Comparison of ENCODE assay signal across 14 cellular contexts in the genomic region with DNA sequence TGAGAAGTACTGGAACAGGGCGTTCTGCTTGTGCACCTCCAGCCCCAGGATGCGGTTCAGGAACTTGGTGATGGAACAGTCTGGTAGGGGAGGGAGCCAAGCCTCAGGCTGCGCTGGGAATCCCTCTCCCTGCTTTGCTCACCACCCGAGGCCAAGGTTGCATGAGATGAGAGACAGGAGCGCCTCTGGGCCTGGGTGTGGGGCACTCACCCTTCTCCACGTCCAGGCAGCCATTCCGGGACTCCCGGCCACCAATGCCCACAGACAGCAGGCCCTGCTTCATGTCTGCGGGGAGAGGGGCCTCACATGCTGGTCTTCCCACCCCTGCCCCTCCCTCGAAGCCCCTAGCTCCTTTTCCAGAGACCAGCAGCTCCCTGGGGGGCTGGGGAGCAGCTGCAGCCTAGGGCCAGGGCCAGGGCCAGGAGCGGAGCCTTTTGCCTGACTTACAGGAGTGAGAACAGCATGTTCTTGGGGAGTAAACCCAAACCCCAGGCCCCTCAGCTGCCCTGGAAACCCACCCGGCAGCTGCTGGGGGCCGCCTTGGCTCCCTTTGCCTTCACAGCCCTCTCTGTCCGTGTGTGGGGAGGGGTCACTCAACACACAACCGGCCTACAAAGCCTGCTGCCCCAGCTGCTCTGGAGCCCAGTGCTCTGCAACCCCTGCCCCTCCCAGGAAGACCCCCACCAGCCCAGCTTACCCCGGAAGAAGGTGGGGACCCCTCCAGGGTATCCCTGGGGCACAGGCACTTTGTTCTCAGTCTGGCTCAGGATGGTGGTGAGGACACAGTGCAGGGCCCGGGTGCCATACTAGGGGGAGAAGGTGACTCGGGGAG. TPM values are rescaled to one million over a fixed set of nuclear protein-coding genes. Genes with fewer than 3 reads are reported as not detected.
DNase-seq lines count a peak whose midpoint lies in the region; ATAC-seq and TF ChIP-seq lines count a peak whose summit lies in the region.
"Had no signal": no experiment of that assay in that cellular context is flagged by ENCODE, and none has a peak within 500 bp of the region (broad histone marks: within the 10 kb centered on the region; RNA-seq: fewer than 3 reads in every experiment).

No MANE protein-coding gene starts in this region.

- no peaks in the 10 kb centered on the region for H3K9me3 Mint-ChIP-seq in stimulated activated effector memory CD8-positive, alpha-beta T cell treated with anti-CD3 and anti-CD28 coated beads, Interleukin-12 subunit alpha, Interleukin-12 subunit beta, amount 100 ng/mL, for 72 hours
- no peaks in the 10 kb centered on the region for H3K9me3 Mint-ChIP-seq in CD8-positive, alpha-beta T cell
- H3K9me3 Mint-ChIP-seq: T-helper 1 cell treated with Interleukin-12 subunit alpha and Interleukin-12 subunit beta and Interleukin-4 antibody, amounts not matched to agents 30 μg/mL and 1 μg/mL, for 36 hours had no signal

- H3K4me1 Mint-ChIP-seq in stimulated activated effector memory CD8-positive, alpha-beta T cell treated with anti-CD3 and anti-CD28 coated beads, Interleukin-12 subunit alpha, Interleukin-12 subunit beta, amount 100 ng/mL, for 72 hours = no peaks in the 10 kb centered on the region
- H3K4me1 Mint-ChIP-seq in CD8-positive, alpha-beta T cell (ENCODE audit: low read depth) = peaks cover 5% of the 10 kb centered on the region

- H3K4me1 ChIP-seq in Panc1 (ENCODE audit: control insufficient read depth, insufficient read depth, low read length) = peaks cover 43% of the 10 kb centered on the region
- H3K4me1 ChIP-seq in CD8-positive, alpha-beta T cell (ENCODE audit: insufficient read depth, low read length) = peaks cover 14% of the 10 kb centered on the region

- peaks cover 92% of the 10 kb centered on the region for H3K36me3 Mint-ChIP-seq in stimulated activated effector memory CD8-positive, alpha-beta T cell treated with anti-CD3 and anti-CD28 coated beads, Interleukin-12 subunit alpha, Interleukin-12 subunit beta, amount 100 ng/mL, for 72 hours
- H3K36me3 Mint-ChIP-seq in CD8-positive, alpha-beta T cell = peaks cover 19% of the 10 kb centered on the region

- H3K36me3 ChIP-seq in Panc1 (ENCODE audit: control insufficient read depth, insufficient read depth, low read length) = no peaks in the 10 kb centered on the region
- H3K36me3 ChIP-seq in CD8-positive, alpha-beta T cell (ENCODE audit: insufficient read depth, low read length) = peaks cover 17% of the 10 kb centered on the region

- CTCF ChIA-PET in Panc1 (lab: Charles Lee) = no interaction called here
- CTCF ChIA-PET in CD8-positive, alpha-beta T cell (lab: Charles Lee) = interaction anchor here (2.4 to 3.4 kb wide), 3 partner anchors 9 to 92 kb away, joined by 15 to 62 read pairs (median 17); no protein-coding TSS in a partner anchor

- POLR2A ChIA-PET in Panc1 (lab: Charles Lee) = no interaction called here
- POLR2A ChIA-PET in CD8-positive, alpha-beta T cell (lab: Charles Lee) = interaction anchor here (2.9 kb wide), 1 partner anchor 81 kb away, joined by 7 read pairs; no protein-coding TSS in a partner anchor

- H3K27me3 ChIP-seq in Panc1 (ENCODE audit: control insufficient read depth, insufficient read depth, low read length) = no peaks in the 10 kb centered on the region
- H3K27me3 ChIP-seq in CD8-positive, alpha-beta T cell (ENCODE audit: insufficient read depth, low read length) = no peaks in the 10 kb centered on the region
- H3K27me3 ChIP-seq: hepatocyte had no signal

- no peak overlapping the region for H3K4me3 Mint-ChIP-seq in stimulated activated effector memory CD8-positive, alpha-beta T cell treated with anti-CD3 and anti-CD28 coated beads, Interleukin-12 subunit alpha, Interleukin-12 subunit beta, amount 100 ng/mL, for 72 hours
- no peak overlapping the region for H3K4me3 Mint-ChIP-seq in CD8-positive, alpha-beta T cell
- H3K4me3 Mint-ChIP-seq: T-helper 1 cell treated with Interleukin-12 subunit alpha and Interleukin-12 subunit beta and Interleukin-4 antibody, amounts not matched to agents 30 μg/mL and 1 μg/mL, for 36 hours had no signal

- H3K9me3 ChIP-seq in Panc1 (ENCODE audit: control insufficient read depth, insufficient read depth, low read depth, low read length) = no peaks in the 10 kb centered on the region
- no peaks in the 10 kb centered on the region for H3K9me3 ChIP-seq in CD8-positive, alpha-beta T cell (ENCODE audit: low read length)

- peak overlapping the region; percentile 43 for H3K27ac Mint-ChIP-seq in stimulated activated effector memory CD8-positive, alpha-beta T cell treated with anti-CD3 and anti-CD28 coated beads, Interleukin-12 subunit alpha, Interleukin-12 subunit beta, amount 100 ng/mL, for 72 hours
- H3K27ac Mint-ChIP-seq in CD8-positive, alpha-beta T cell = no peak overlapping the region
- H3K27ac Mint-ChIP-seq: T-helper 1 cell treated with Interleukin-12 subunit alpha and Interleukin-12 subunit beta and Interleukin-4 antibody, amounts not matched to agents 30 μg/mL and 1 μg/mL, for 36 hours had no signal

- H3K4me3 ChIP-seq in Panc1 (ENCODE audit: low read depth in 2 of 2, low read length in 2 of 2) = no peak overlapping the region
- H3K4me3 ChIP-seq in fibroblast of the aortic adventitia (ENCODE audit: low read depth, low read length) = no peak overlapping the region
- no peak overlapping the region for H3K4me3 ChIP-seq in CD8-positive, alpha-beta T cell (ENCODE audit: low read depth, low read length)
- H3K4me3 ChIP-seq: hepatocyte had no signal

- ATAC-seq in Panc1 = peak; percentile 2
- no peak for ATAC-seq in stimulated activated effector memory CD8-positive, alpha-beta T cell treated with anti-CD3 and anti-CD28 coated beads, Interleukin-12 subunit alpha, Interleukin-12 subunit beta, amount 100 ng/mL, for 72 hours
- no peak for ATAC-seq in CD8-positive, alpha-beta T cell

- H3K27me3 Mint-ChIP-seq in CD8-positive, alpha-beta T cell (ENCODE audit: low read depth) = no peaks in the 10 kb centered on the region

- in situ Hi-C loops in Panc1 (cut with HindIII; ENCODE audit: low pct_unique_long_range_greater_than_20kb, low sequenced_read_pairs) = no loop called here

- H3K27ac ChIP-seq in Panc1 (ENCODE audit: low read length) = peak overlapping the region; percentile 75
- H3K27ac ChIP-seq in CD8-positive, alpha-beta T cell (ENCODE audit: low read depth, low read length) = no peak overlapping the region
- H3K27ac ChIP-seq: hepatocyte, parathyroid adenoma had no signal

- peak; percentile 17 for DNase-seq in EH (ENCODE audit: low read depth)
- no peak for DNase-seq in Panc1 (ENCODE audit: low read depth, low spot score)
- DNase-seq in fibroblast of the aortic adventitia (ENCODE audit: low read depth) = peak; percentile 39
- DNase-seq in stimulated activated effector memory CD8-positive, alpha-beta T cell treated with anti-CD3 and anti-CD28 coated beads, Interleukin-12 subunit alpha, Interleukin-12 subunit beta, amount 100 ng/mL, for 72 hours (ENCODE audit: low spot score in 2 of 2) = no peak
- DNase-seq in CD8-positive, alpha-beta T cell = no peak
- DNase-seq in MV-4-11 (lab: John Stamatoyannopoulos, UW) = no peak
- no peak for DNase-seq in activated CD4-positive, alpha-beta T cell treated with anti-CD3 and anti-CD28 coated beads for 1 hour
- DNase-seq: dermis blood vessel endothelial cell, kidney glomerular epithelial cell, NCI-H82, substantia nigra had no signal

- intact Hi-C loops in Panc1 (cut with micrococcal nuclease; ENCODE audit: unreplicated experiment) = no loop called here
- intact Hi-C loops in CD8-positive, alpha-beta T cell (cut with DNase I, micrococcal nuclease) = loop anchor here (5.0 kb wide), 1 partner anchor 81 kb away; no protein-coding TSS in a partner anchor

- TF ChIP-seq CTCF in Panc1 (IDR thresholded peaks at IDR 0.05) (no peak), fibroblast of the aortic adventitia (IDR thresholded peaks at IDR 0.05; ENCODE audit: insufficient read depth, low read length) (no peak)
- TF ChIP-seq CTCF in CD8-positive, alpha-beta T cell (IDR thresholded peaks at IDR 0.05) = no peak

- no TSS peak for BruUV-seq in Panc1 (replicated peaks; lab: Mats Ljungman, UMichigan)

RNA-seq across cellular contexts. Expression of a gene that starts 7.2 kb away (rescaled TPM):
- total RNA-seq in Panc1 (2021; ENCODE audit: unreplicated experiment) (577 TPM), fibroblast of the aortic adventitia (ENCODE audit: low replicate concordance) (156 and 288 TPM in 2 replicates)
- polyA plus RNA-seq in Panc1 (2012; ENCODE audit: insufficient read length) = 1,363 TPM
- total RNA-seq in CD8-positive, alpha-beta T cell = 100 to 1,000 TPM; 172 to 174 TPM

RNA-seq across cellular contexts. Expression of a gene that starts 15.8 kb away (rescaled TPM):
- total RNA-seq in Panc1 (2021; ENCODE audit: unreplicated experiment) = 279 TPM
- polyA plus RNA-seq in Panc1 (2012; ENCODE audit: insufficient read length) = 538 TPM
- total RNA-seq in fibroblast of the aortic adventitia (ENCODE audit: low replicate concordance) = 27.7 and 91.2 TPM in 2 replicates
- 10 to 100 TPM; 75.3 to 76.2 TPM for total RNA-seq in CD8-positive, alpha-beta T cell

RNA-seq across cellular contexts. Expression of a gene that starts 44.1 kb away (rescaled TPM):
- total RNA-seq in Panc1 (2021; ENCODE audit: unreplicated experiment) = 27.8 TPM
- 34.5 TPM for polyA plus RNA-seq in Panc1 (2012; ENCODE audit: insufficient read length)
- 0.18 TPM in 1 of 2 replicates, not detected in the other for total RNA-seq in fibroblast of the aortic adventitia (ENCODE audit: low replicate concordance)
- 100 to 1,000 TPM; 901 to 938 TPM for total RNA-seq in CD8-positive, alpha-beta T cell

Comparison
In these comparisons a context has a peak if more than half of its experiments do, and no peak if none do; other contexts are left out.
1. DNase-seq: peak in EH (single experiment) and fibroblast of the aortic adventitia (single experiment); none in Panc1 (single experiment), stimulated activated effector memory CD8-positive, alpha-beta T cell treated with anti-CD3 and anti-CD28 coated beads, Interleukin-12 subunit alpha, Interleukin-12 subunit beta, amount 100 ng/mL, for 72 hours (0 of 2), CD8-positive, alpha-beta T cell (0 of 7), MV-4-11 (single experiment) and activated CD4-positive, alpha-beta T cell treated with anti-CD3 and anti-CD28 coated beads for 1 hour (single experiment).
2. RNA of a gene that starts 44.1 kb away (total RNA-seq): 901 to 938 TPM in CD8-positive, alpha-beta T cell; 27.8 TPM in Panc1 (single experiment) and 0.18 TPM in fibroblast of the aortic adventitia; every median in the first group is over 10 times any median in the second.